In genomic region chr19:43596842-43597461, GRCh38 we compare ENCODE assay signal across 2 cellular contexts.
TF ChIP-seq lines count a peak whose summit lies in the region.

No MANE protein-coding gene starts in this region.

TF ChIP-seq in HepG2, 621 proteins besides CTCF, POLR2A, EP300 and RAD21:
- 0 out of 2 replicates have a peak, but pooled peaks have one; percentile 6 for TF ChIP-seq ZNF501 (CRISPR knock-in tag; IDR thresholded peaks at IDR 0.05)
- no peak for TF ChIP-seq ZNF747 (CRISPR knock-in tag; IDR thresholded peaks at IDR 0.05; ENCODE audit: borderline replicate concordance)
- 0 out of 2 replicates have a peak, but pooled peaks have one; percentile 19 for TF ChIP-seq ZNF670 (CRISPR knock-in tag; IDR thresholded peaks at IDR 0.05; ENCODE audit: borderline replicate concordance)
- TF ChIP-seq MXD4 (CRISPR knock-in tag; IDR thresholded peaks at IDR 0.05) = no peak
- no peak for TF ChIP-seq TBX2 (CRISPR knock-in tag; IDR thresholded peaks at IDR 0.05; ENCODE audit: borderline replicate concordance)
- 0 out of 2 replicates have a peak, but pooled peaks have one; percentile 2 for TF ChIP-seq IRF2 (CRISPR knock-in tag; IDR thresholded peaks at IDR 0.05)
- no peak for TF ChIP-seq ZNF737 (CRISPR knock-in tag; IDR thresholded peaks at IDR 0.05; ENCODE audit: borderline replicate concordance)
- 0 out of 2 replicates have a peak, but pooled peaks have one; percentile 3 for TF ChIP-seq LBX2 (CRISPR knock-in tag; IDR thresholded peaks at IDR 0.05; ENCODE audit: borderline replicate concordance)

TF ChIP-seq in HEK293T, 16 proteins besides CTCF, POLR2A, EP300 and RAD21:
- TF ChIP-seq NFRKB (IDR thresholded peaks at IDR 0.05) (no peak), BHLHE40 (IDR thresholded peaks at IDR 0.05; ENCODE audit: borderline replicate concordance) (no peak), ELF4 (IDR thresholded peaks at IDR 0.05) (no peak), FOXA1 (IDR thresholded peaks at IDR 0.05) (no peak), HDGF (IDR thresholded peaks at IDR 0.05; ENCODE audit: borderline replicate concordance) (no peak), ARNT (IDR thresholded peaks at IDR 0.05) (no peak), TARDBP (IDR thresholded peaks at IDR 0.05) (no peak)
